12 cellular contexts compared by ENCODE assay signal in genomic region chr10:91200314-91201212, GRCh38. TPM values are rescaled to one million over a fixed set of nuclear protein-coding genes. Genes with fewer than 3 reads are reported as not detected.
A peak's percentile ranks its signal among the peaks of the same experiment; 100 is the strongest.
DNase-seq lines count a peak whose midpoint lies in the region; ATAC-seq and TF ChIP-seq lines count a peak whose summit lies in the region.
"Had no signal": no experiment of that assay in that cellular context is flagged by ENCODE, and none has a peak within 500 bp of the region (broad histone marks: within the 10 kb centered on the region; RNA-seq: fewer than 3 reads in every experiment).

No MANE protein-coding gene starts in this region.

- no peak overlapping the region for H3K4me3 Mint-ChIP-seq in glutamatergic neuron (ENCODE audit: unreplicated experiment)

- H3K36me3 ChIP-seq in effector memory CD4-positive, alpha-beta T cell (ENCODE audit: control insufficient read depth, insufficient read depth, low read length) = no peaks in the 10 kb centered on the region
- H3K36me3 ChIP-seq in transverse colon = no peaks in the 10 kb centered on the region
- H3K36me3 ChIP-seq: BE2C, right lobe of liver had no signal

- in situ Hi-C loops in transverse colon (cut with MboI; ENCODE audit: low pct_ligation_motif_present in 1 of 4, low pct_unique_long_range_greater_than_20kb in 1 of 4, low sequenced_read_pairs in 3 of 4) = no loop called here

- no peaks in the 10 kb centered on the region for H3K27me3 ChIP-seq in effector memory CD4-positive, alpha-beta T cell (replicated peaks; ENCODE audit: control insufficient read depth, insufficient read depth, low read length, poor library complexity, severe bottlenecking)
- H3K27me3 ChIP-seq in transverse colon = no peaks in the 10 kb centered on the region
- H3K27me3 ChIP-seq: BE2C, right lobe of liver had no signal

- TF ChIP-seq POLR2A in transverse colon (IDR thresholded peaks at IDR 0.05) = no peak

- no peaks in the 10 kb centered on the region for H3K36me3 Mint-ChIP-seq in glutamatergic neuron (ENCODE audit: unreplicated experiment)

- peak overlapping the region; percentile 54 for H3K27ac ChIP-seq in effector memory CD4-positive, alpha-beta T cell (ENCODE audit: insufficient read depth, low read length, poor library complexity, severe bottlenecking)
- peak overlapping the region in 3 of 4 donors; percentile 17 to 69 (median 41) for H3K27ac ChIP-seq in transverse colon
- H3K27ac ChIP-seq: right lobe of liver had no signal

- H3K27me3 Mint-ChIP-seq in glutamatergic neuron (ENCODE audit: unreplicated experiment) = no peaks in the 10 kb centered on the region

- intact Hi-C loops in Right ventricle myocardium inferior (cut with DNase I) (no loop called here), cardiac septum (cut with DNase I) (no loop called here), transverse colon (cut with DNase I; ENCODE audit: low total_unique reads) (no loop called here)

- no peaks in the 10 kb centered on the region for H3K4me1 Mint-ChIP-seq in glutamatergic neuron (ENCODE audit: low read depth, unreplicated experiment)

- no peak for TF ChIP-seq EP300 in transverse colon (IDR thresholded peaks at IDR 0.05; ENCODE audit: low read depth)

- ATAC-seq in Right ventricle myocardium inferior = peak; percentile 81

- no peak overlapping the region for H3K27ac Mint-ChIP-seq in glutamatergic neuron (ENCODE audit: unreplicated experiment)

- H3K4me1 ChIP-seq in effector memory CD4-positive, alpha-beta T cell (ENCODE audit: control insufficient read depth, insufficient read depth, low read length, poor library complexity, severe bottlenecking) = peaks cover 40% of the 10 kb centered on the region
- peaks cover 5 to 32% (median 17%) of the 10 kb centered on the region in 4 donors for H3K4me1 ChIP-seq in transverse colon

- DNase-seq in Right ventricle myocardium inferior (ENCODE audit: missing footprints) (no peak), cardiac septum (ENCODE audit: low spot score) (no peak), NCI-H146 (lab: John Stamatoyannopoulos, UW) (peak; percentile 70), transverse colon (no peak), DMS 273 (lab: John Stamatoyannopoulos, UW; ENCODE audit: unreplicated experiment) (no peak), glutamatergic neuron (no peak), GM03348 (ENCODE audit: low spot score) (no peak)
- DNase-seq in effector memory CD4-positive, alpha-beta T cell = no peak
- DNase-seq: BE2C; effector CD8-positive, alpha-beta T cell; midbrain; right lobe of liver had no signal

- H3K9me3 ChIP-seq in effector memory CD4-positive, alpha-beta T cell (ENCODE audit: control insufficient read depth, low read length) = no peaks in the 10 kb centered on the region
- H3K9me3 ChIP-seq in transverse colon = no peaks in the 10 kb centered on the region
- H3K9me3 ChIP-seq: BE2C, right lobe of liver had no signal

- WGBS in transverse colon (ENCODE audit: low coverage in 1 of 2), 2 donors = 46 to 63% methylated on average over 3 to 5 of the region's 5 CpGs

- TF ChIP-seq CTCF in transverse colon (IDR thresholded peaks at IDR 0.05) (no peak), glutamatergic neuron (IDR thresholded peaks at IDR 0.05; ENCODE audit: partially characterized antibody, unreplicated experiment) (no peak)

- H3K4me3 ChIP-seq in effector memory CD4-positive, alpha-beta T cell (ENCODE audit: insufficient read depth, low read depth, low read length, poor library complexity, severe bottlenecking) = peak overlapping the region; percentile 20
- no peak overlapping the region for H3K4me3 ChIP-seq in transverse colon
- H3K4me3 ChIP-seq: right lobe of liver had no signal

- H3K9me3 Mint-ChIP-seq in glutamatergic neuron (ENCODE audit: unreplicated experiment) = peaks cover 2% of the 10 kb centered on the region

RNA-seq across cellular contexts. Expression of gene PCGF5, which starts 19.9 kb away (rescaled TPM):
- total RNA-seq in Right ventricle myocardium inferior = 63.2 TPM
- 135 TPM for total RNA-seq in cardiac septum
- 10 to 100 TPM; 26.3 to 94.1 (median 57.0) TPM for total RNA-seq in transverse colon
- total RNA-seq in glutamatergic neuron (ENCODE audit: unreplicated experiment) = 3.0 TPM
